ENCODE assay signal across 32 cellular contexts in genomic region chr18:5075297-5075696, GRCh38.
"Had no signal": no experiment of that assay in that cellular context is flagged by ENCODE, and none has a peak within 500 bp of the region (broad histone marks: within the 10 kb centered on the region; RNA-seq: fewer than 3 reads in every experiment).

No MANE protein-coding gene starts in this region.

- H3K4me3 ChIP-seq: adrenal gland, ascending aorta, body of pancreas, breast epithelium, cardiac muscle cell had no signal

- ATAC-seq: activated naive CD4-positive, alpha-beta T cell treated with anti-CD3 and anti-CD28 coated beads, Interleukin-2, amount 50 U/mL, for 72 hours; activated naive CD8-positive, alpha-beta T cell treated with anti-CD3 and anti-CD28 coated beads, Interleukin-2, amount 50 U/mL, for 24 hours; activated T-cell treated with anti-CD3 and anti-CD28 coated beads, Interleukin-2, amount 50 U/mL, for 4 hours; activated T-cell treated with anti-CD3 and anti-CD28 coated beads, Interleukin-2, amount 50 U/mL, for 72 hours; activated T-helper 17 cell treated with anti-CD3 and anti-CD28 coated beads, Interleukin-2, amount 50 U/mL, for 72 hours; body of pancreas had no signal

- H3K4me1 ChIP-seq: adrenal gland, ascending aorta, body of pancreas, breast epithelium had no signal

- DNase-seq: activated effector memory CD4-positive, alpha-beta T cell treated with anti-CD3 and anti-CD28 coated beads, Interleukin-2, amount 50 U/mL, for 16 hours; activated effector memory CD4-positive, alpha-beta T cell treated with Interleukin-2 at 50 U/mL for 16 hours; activated gamma-delta T cell; activated gamma-delta T cell treated with Interleukin-2 at 50 U/mL for 16 hours; activated naive CD4-positive, alpha-beta T cell; activated naive CD4-positive, alpha-beta T cell treated with anti-CD3 and anti-CD28 coated beads for 36 hours; activated naive CD4-positive, alpha-beta T cell treated with anti-CD3 and anti-CD28 coated beads, Interleukin-2, amount 10 ng/mL, durations not matched to agents 7 days and 5 days; activated naive CD4-positive, alpha-beta T cell treated with anti-CD3 and anti-CD28 coated beads, Interleukin-2, amount 50 U/mL, for 16 hours; activated naive CD4-positive, alpha-beta T cell treated with Interleukin-2 at 50 U/mL for 16 hours; activated naive CD8-positive, alpha-beta T cell treated with anti-CD3 and anti-CD28 coated beads for 36 hours; activated naive CD8-positive, alpha-beta T cell treated with anti-CD3 and anti-CD28 coated beads, Interleukin-2, amount 10 ng/mL, durations not matched to agents 7 days and 5 days; activated naive CD8-positive, alpha-beta T cell treated with anti-CD3 and anti-CD28 coated beads, Interleukin-2, amount 50 U/mL, for 24 hours; activated T-cell treated with anti-CD3 and anti-CD28 coated beads, Interleukin-2, amount 50 U/mL, for 1 hour; activated T-cell treated with anti-CD3 and anti-CD28 coated beads, Interleukin-2, amount 50 U/mL, for 24 hours; activated T-cell treated with anti-CD3 and anti-CD28 coated beads, Interleukin-2, amount 50 U/mL, for 4 hours; activated T-cell treated with anti-CD3 and anti-CD28 coated beads, Interleukin-2, amount 50 U/mL, for 48 hours; activated T-cell treated with anti-CD3 and anti-CD28 coated beads, Interleukin-2, amount 50 U/mL, for 72 hours; adrenal gland; amniotic stem cell; amygdala; anterior cingulate cortex; aorta; body of pancreas; brain microvascular endothelial cell; caudate nucleus; central memory CD4-positive, alpha-beta T cell; cerebellar nuclear complex had no signal

- H3K36me3 ChIP-seq: adrenal gland, ascending aorta, brain microvascular endothelial cell, breast epithelium, cardiac muscle cell had no signal

- H3K9me3 ChIP-seq: adrenal gland, ascending aorta, body of pancreas, breast epithelium had no signal

- H3K27ac ChIP-seq: adrenal gland, ascending aorta, body of pancreas, brain microvascular endothelial cell, breast epithelium, cardiac muscle cell had no signal

- H3K27me3 ChIP-seq: adrenal gland, ascending aorta, body of pancreas, brain microvascular endothelial cell, cardiac muscle cell had no signal
